ENCODE assay signal across 35 cellular contexts in the genomic region with DNA sequence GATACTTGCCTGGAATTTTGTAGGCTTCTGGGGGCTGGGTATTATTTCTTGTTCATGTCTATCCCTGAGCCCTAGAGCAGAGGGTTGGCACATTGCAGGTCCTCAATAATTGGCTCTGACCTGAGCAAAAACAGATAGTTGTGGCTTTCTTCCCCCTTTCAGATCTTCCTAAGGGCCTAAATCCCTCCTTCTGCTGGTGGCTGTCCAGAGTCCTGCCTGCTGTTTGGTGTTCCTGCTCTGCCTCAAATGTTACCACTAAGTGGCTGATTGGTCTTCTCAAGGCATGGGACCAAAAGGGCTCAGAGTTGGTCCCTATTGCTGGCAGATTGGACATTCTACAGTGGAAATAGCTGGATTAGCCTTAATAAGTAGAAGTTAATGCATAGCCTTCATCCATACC. TPM values are rescaled to one million over a fixed set of nuclear protein-coding genes. Genes with fewer than 3 reads are reported as not detected.
"Had no signal": no experiment of that assay in that cellular context is flagged by ENCODE, and none has a peak within 500 bp of the region (broad histone marks: within the 10 kb centered on the region; RNA-seq: fewer than 3 reads in every experiment).

No MANE protein-coding gene starts in this region.

- H3K4me1 ChIP-seq: esophagus muscularis mucosa had no signal

- H3K4me3 ChIP-seq: esophagus muscularis mucosa had no signal

- H3K36me3 ChIP-seq: brain microvascular endothelial cell, esophagus muscularis mucosa, WERI-Rb-1 had no signal

- ATAC-seq: activated CD4-positive, CD25-positive, alpha-beta regulatory T cell treated with anti-CD3 and anti-CD28 coated beads, Interleukin-2, amount 50 U/mL, for 24 hours; activated CD8-positive, alpha-beta T cell treated with anti-CD3 and anti-CD28 coated beads for 36 hours; activated T-cell treated with anti-CD3 and anti-CD28 coated beads, Interleukin-2, amount 50 U/mL, for 4 hours; activated T-helper 17 cell treated with anti-CD3 and anti-CD28 coated beads, Interleukin-2, amount 50 U/mL, for 72 hours; effector memory CD8-positive, alpha-beta T cell; T-helper 17 cell had no signal

- H3K27ac ChIP-seq: brain microvascular endothelial cell, esophagus muscularis mucosa, WERI-Rb-1 had no signal

- H3K27me3 ChIP-seq: brain microvascular endothelial cell, esophagus muscularis mucosa had no signal

- DNase-seq: activated B cell treated with CpG ODN at 0.5 μM for 24 hours; activated CD4-positive, alpha-beta T cell treated with anti-CD3 and anti-CD28 coated beads for 48 hours; activated CD4-positive, alpha-beta T cell treated with anti-CD3 and anti-CD28 coated beads, Interleukin-2, amount 50 U/mL, for 1 hour; activated CD4-positive, alpha-beta T cell treated with anti-CD3 and anti-CD28 coated beads, Interleukin-2, amount 50 U/mL, for 48 hours; activated CD8-positive, alpha-beta memory T cell treated with anti-CD3 and anti-CD28 coated beads for 24 hours; activated CD8-positive, alpha-beta T cell treated with anti-CD3 and anti-CD28 coated beads for 36 hours; activated effector memory CD4-positive, alpha-beta T cell treated with Interleukin-2 at 50 U/mL for 16 hours; activated gamma-delta T cell treated with Interleukin-2 at 50 U/mL for 16 hours; activated naive CD4-positive, alpha-beta T cell treated with anti-CD3 and anti-CD28 coated beads, Interleukin-2, amount 50 U/mL, for 16 hours; activated naive CD4-positive, alpha-beta T cell treated with Interleukin-2 at 50 U/mL for 16 hours; activated T-cell treated with anti-CD3 and anti-CD28 coated beads, Interleukin-2, amount 50 U/mL, for 4 hours; amniotic stem cell; anterior cingulate cortex; brain microvascular endothelial cell; cortex of kidney; dermis blood vessel endothelial cell; effector CD4-positive, alpha-beta T cell; effector memory CD8-positive, alpha-beta T cell; erythroblast; glutamatergic neuron; T-helper 1 cell; T-helper 17 cell; T1000; WERI-Rb-1 had no signal

RNA-seq across cellular contexts. Expression of a gene that starts 1.1 kb away (rescaled TPM):
- total RNA-seq: activated B cell treated with CpG ODN at 0.5 μM for 24 hours; activated CD8-positive, alpha-beta T cell treated with anti-CD3 and anti-CD28 coated beads for 36 hours; activated T-cell treated with anti-CD3 and anti-CD28 coated beads, Interleukin-2, amount 50 U/mL, for 4 hours; activated T-helper 17 cell treated with anti-CD3 and anti-CD28 coated beads, Interleukin-2, amount 50 U/mL, for 72 hours; astrocyte; bronchial epithelial cell; cardiac septum; chondrocyte; dermis blood vessel endothelial cell; esophagus muscularis mucosa; fibroblast of lung; fibroblast of villous mesenchyme; frontal cortex; T-helper 17 cell had no signal
- polyA plus RNA-seq: adipose tissue, fibroblast of lung had no signal

RNA-seq across cellular contexts. Expression of a gene that starts 16.4 kb away (rescaled TPM):
- total RNA-seq: activated B cell treated with CpG ODN at 0.5 μM for 24 hours; activated CD8-positive, alpha-beta T cell treated with anti-CD3 and anti-CD28 coated beads for 36 hours; activated T-cell treated with anti-CD3 and anti-CD28 coated beads, Interleukin-2, amount 50 U/mL, for 4 hours; activated T-helper 17 cell treated with anti-CD3 and anti-CD28 coated beads, Interleukin-2, amount 50 U/mL, for 72 hours; astrocyte; bronchial epithelial cell; cardiac septum; chondrocyte; dermis blood vessel endothelial cell; esophagus muscularis mucosa; fibroblast of lung; fibroblast of villous mesenchyme; frontal cortex; T-helper 17 cell had no signal
- polyA plus RNA-seq: adipose tissue, fibroblast of lung had no signal

RNA-seq across cellular contexts. Expression of a gene that starts 17.4 kb away (rescaled TPM):
- total RNA-seq: activated B cell treated with CpG ODN at 0.5 μM for 24 hours; activated CD8-positive, alpha-beta T cell treated with anti-CD3 and anti-CD28 coated beads for 36 hours; activated T-cell treated with anti-CD3 and anti-CD28 coated beads, Interleukin-2, amount 50 U/mL, for 4 hours; activated T-helper 17 cell treated with anti-CD3 and anti-CD28 coated beads, Interleukin-2, amount 50 U/mL, for 72 hours; astrocyte; bronchial epithelial cell; cardiac septum; chondrocyte; dermis blood vessel endothelial cell; esophagus muscularis mucosa; fibroblast of lung; fibroblast of villous mesenchyme; frontal cortex; T-helper 17 cell had no signal
- polyA plus RNA-seq: adipose tissue, fibroblast of lung had no signal

RNA-seq across cellular contexts. Expression of a gene that starts 22.7 kb away (rescaled TPM):
- total RNA-seq: activated B cell treated with CpG ODN at 0.5 μM for 24 hours; activated CD8-positive, alpha-beta T cell treated with anti-CD3 and anti-CD28 coated beads for 36 hours; activated T-cell treated with anti-CD3 and anti-CD28 coated beads, Interleukin-2, amount 50 U/mL, for 4 hours; activated T-helper 17 cell treated with anti-CD3 and anti-CD28 coated beads, Interleukin-2, amount 50 U/mL, for 72 hours; astrocyte; bronchial epithelial cell; cardiac septum; chondrocyte; dermis blood vessel endothelial cell; esophagus muscularis mucosa; fibroblast of lung; fibroblast of villous mesenchyme; T-helper 17 cell had no signal
- polyA plus RNA-seq: adipose tissue, fibroblast of lung had no signal

RNA-seq across cellular contexts. Expression of a gene that starts 42.8 kb away (rescaled TPM):
- total RNA-seq: activated B cell treated with CpG ODN at 0.5 μM for 24 hours; activated CD8-positive, alpha-beta T cell treated with anti-CD3 and anti-CD28 coated beads for 36 hours; activated T-cell treated with anti-CD3 and anti-CD28 coated beads, Interleukin-2, amount 50 U/mL, for 4 hours; activated T-helper 17 cell treated with anti-CD3 and anti-CD28 coated beads, Interleukin-2, amount 50 U/mL, for 72 hours; astrocyte; bronchial epithelial cell; cardiac septum; chondrocyte; dermis blood vessel endothelial cell; esophagus muscularis mucosa; fibroblast of lung; fibroblast of villous mesenchyme; T-helper 17 cell had no signal
- polyA plus RNA-seq: adipose tissue, fibroblast of lung had no signal
